ENCODE assay signal across 38 cellular contexts in the genomic region with DNA sequence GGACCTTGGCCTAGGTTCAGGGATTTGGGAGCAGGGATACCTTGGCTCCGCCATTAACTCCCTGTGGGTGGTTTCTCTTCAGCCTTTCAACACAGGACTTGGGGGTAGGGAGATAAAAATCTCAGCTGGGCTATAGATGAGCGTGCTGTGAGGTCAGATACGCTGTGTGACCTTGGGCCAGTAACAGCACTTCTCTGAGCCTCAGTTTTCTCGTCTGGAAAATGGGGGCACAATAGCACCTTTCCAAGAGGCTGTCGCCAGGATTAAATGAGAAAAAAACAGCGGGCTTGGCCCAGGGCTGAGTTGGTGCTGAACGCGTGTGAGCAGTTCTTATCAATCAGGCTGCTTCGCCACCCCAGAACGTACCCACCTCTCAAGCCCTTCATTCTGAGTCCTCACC. TPM values are rescaled to one million over a fixed set of nuclear protein-coding genes. Genes with fewer than 3 reads are reported as not detected.
"Had no signal": no experiment of that assay in that cellular context is flagged by ENCODE, and none has a peak within 500 bp of the region (broad histone marks: within the 10 kb centered on the region; RNA-seq: fewer than 3 reads in every experiment).

No MANE protein-coding gene starts in this region.

- H3K36me3 ChIP-seq: ascending aorta, brain microvascular endothelial cell, breast epithelium had no signal

- ATAC-seq: activated CD8-positive, alpha-beta T cell treated with anti-CD3 and anti-CD28 coated beads for 36 hours; activated naive CD8-positive, alpha-beta T cell treated with anti-CD3 and anti-CD28 coated beads, Interleukin-2, amount 50 U/mL, for 24 hours; activated T-cell treated with anti-CD3 and anti-CD28 coated beads, Interleukin-2, amount 50 U/mL, for 4 hours; activated T-cell treated with anti-CD3 and anti-CD28 coated beads, Interleukin-2, amount 50 U/mL, for 72 hours; activated T-helper 17 cell treated with anti-CD3 and anti-CD28 coated beads, Interleukin-2, amount 50 U/mL, for 72 hours; body of pancreas had no signal

- H3K4me3 Mint-ChIP-seq: activated B cell treated with CpG ODN at 0.5 μM for 24 hours; activated CD4-positive, alpha-beta memory T cell treated with anti-CD3 and anti-CD28 coated beads for 36 hours; activated CD4-positive, alpha-beta T cell treated with anti-CD3 and anti-CD28 coated beads, Interleukin-2, amount 10 ng/mL, durations not matched to agents 24 days and 14 days; activated CD8-positive, alpha-beta T cell treated with anti-CD3 and anti-CD28 coated beads for 36 hours; activated naive CD4-positive, alpha-beta T cell treated with anti-CD3 and anti-CD28 coated beads for 36 hours; activated naive CD4-positive, alpha-beta T cell treated with anti-CD3 and anti-CD28 coated beads, Interleukin-2, amount 50 U/mL, for 24 hours; activated naive CD8-positive, alpha-beta T cell; activated naive CD8-positive, alpha-beta T cell treated with anti-CD3 and anti-CD28 coated beads, Interleukin-2, amount 10 ng/mL, durations not matched to agents 7 days and 5 days; activated naive CD8-positive, alpha-beta T cell treated with anti-CD3 and anti-CD28 coated beads, Interleukin-2, amount 50 U/mL, for 24 hours; activated T-cell treated with anti-CD3 and anti-CD28 coated beads, Interleukin-2, amount 50 U/mL, for 4 hours; activated T-cell treated with anti-CD3 and anti-CD28 coated beads, Interleukin-2, amount 50 U/mL, for 72 hours; activated T-helper 1 cell treated with anti-CD3 and anti-CD28 coated beads, Interleukin-12 subunit alpha, Interleukin-12 subunit beta, Interleukin-2, Interleukin-4 antibody, amounts not matched to agents 30 ng/mL and 10 ng/mL and 1 ng/mL, durations not matched to agents 14 hours and 24 hours and 36 hours; activated T-helper 17 cell treated with anti-CD3 and anti-CD28 coated beads, Interleukin-2, amount 50 U/mL, for 72 hours; T-helper 1 cell treated with Interleukin-12 subunit alpha and Interleukin-12 subunit beta and Interleukin-4 antibody, amounts not matched to agents 30 μg/mL and 1 μg/mL, for 36 hours; T-helper 2 cell treated with Interferon-gamma antibody and Interleukin-4, amounts not matched to agents 5 μg/mL and 100 μg/mL, for 36 hours had no signal

- FAIRE-seq: TTC549 had no signal

- H3K4me3 ChIP-seq: ascending aorta, body of pancreas, breast epithelium had no signal

- H3K27ac Mint-ChIP-seq: activated B cell treated with CpG ODN at 0.5 μM for 24 hours; activated CD4-positive, alpha-beta memory T cell treated with anti-CD3 and anti-CD28 coated beads for 36 hours; activated CD4-positive, alpha-beta T cell treated with anti-CD3 and anti-CD28 coated beads, Interleukin-2, amount 10 ng/mL, durations not matched to agents 24 days and 14 days; activated CD8-positive, alpha-beta T cell treated with anti-CD3 and anti-CD28 coated beads for 36 hours; activated naive CD4-positive, alpha-beta T cell treated with anti-CD3 and anti-CD28 coated beads for 36 hours; activated naive CD4-positive, alpha-beta T cell treated with anti-CD3 and anti-CD28 coated beads, Interleukin-2, amount 50 U/mL, for 24 hours; activated naive CD8-positive, alpha-beta T cell; activated naive CD8-positive, alpha-beta T cell treated with anti-CD3 and anti-CD28 coated beads, Interleukin-2, amount 10 ng/mL, durations not matched to agents 7 days and 5 days; activated naive CD8-positive, alpha-beta T cell treated with anti-CD3 and anti-CD28 coated beads, Interleukin-2, amount 50 U/mL, for 24 hours; activated T-cell treated with anti-CD3 and anti-CD28 coated beads, Interleukin-2, amount 50 U/mL, for 72 hours; activated T-helper 1 cell treated with anti-CD3 and anti-CD28 coated beads, Interleukin-12 subunit alpha, Interleukin-12 subunit beta, Interleukin-2, Interleukin-4 antibody, amounts not matched to agents 30 ng/mL and 10 ng/mL and 1 ng/mL, durations not matched to agents 14 hours and 24 hours and 36 hours; activated T-helper 17 cell treated with anti-CD3 and anti-CD28 coated beads, Interleukin-2, amount 50 U/mL, for 72 hours; T-helper 1 cell treated with Interleukin-12 subunit alpha and Interleukin-12 subunit beta and Interleukin-4 antibody, amounts not matched to agents 30 μg/mL and 1 μg/mL, for 36 hours; T-helper 2 cell treated with Interferon-gamma antibody and Interleukin-4, amounts not matched to agents 5 μg/mL and 100 μg/mL, for 36 hours had no signal

- H3K9me3 Mint-ChIP-seq: activated B cell treated with CpG ODN at 0.5 μM for 24 hours; activated CD4-positive, alpha-beta memory T cell treated with anti-CD3 and anti-CD28 coated beads for 36 hours; activated CD4-positive, alpha-beta T cell treated with anti-CD3 and anti-CD28 coated beads, Interleukin-2, amount 10 ng/mL, durations not matched to agents 24 days and 14 days; activated CD8-positive, alpha-beta T cell treated with anti-CD3 and anti-CD28 coated beads for 36 hours; activated naive CD4-positive, alpha-beta T cell treated with anti-CD3 and anti-CD28 coated beads for 36 hours; activated naive CD4-positive, alpha-beta T cell treated with anti-CD3 and anti-CD28 coated beads, Interleukin-2, amount 50 U/mL, for 24 hours; activated naive CD8-positive, alpha-beta T cell treated with anti-CD3 and anti-CD28 coated beads, Interleukin-2, amount 10 ng/mL, durations not matched to agents 7 days and 5 days; activated naive CD8-positive, alpha-beta T cell treated with anti-CD3 and anti-CD28 coated beads, Interleukin-2, amount 50 U/mL, for 24 hours; activated T-cell treated with anti-CD3 and anti-CD28 coated beads, Interleukin-2, amount 50 U/mL, for 4 hours; activated T-cell treated with anti-CD3 and anti-CD28 coated beads, Interleukin-2, amount 50 U/mL, for 72 hours; activated T-helper 1 cell treated with anti-CD3 and anti-CD28 coated beads, Interleukin-12 subunit alpha, Interleukin-12 subunit beta, Interleukin-2, Interleukin-4 antibody, amounts not matched to agents 30 ng/mL and 10 ng/mL and 1 ng/mL, durations not matched to agents 14 hours and 24 hours and 36 hours; activated T-helper 17 cell treated with anti-CD3 and anti-CD28 coated beads, Interleukin-2, amount 50 U/mL, for 72 hours; T-helper 1 cell treated with Interleukin-12 subunit alpha and Interleukin-12 subunit beta and Interleukin-4 antibody, amounts not matched to agents 30 μg/mL and 1 μg/mL, for 36 hours; T-helper 2 cell treated with Interferon-gamma antibody and Interleukin-4, amounts not matched to agents 5 μg/mL and 100 μg/mL, for 36 hours had no signal

- H3K36me3 Mint-ChIP-seq: activated CD4-positive, alpha-beta memory T cell treated with anti-CD3 and anti-CD28 coated beads for 36 hours; activated naive CD4-positive, alpha-beta T cell treated with anti-CD3 and anti-CD28 coated beads, Interleukin-2, amount 50 U/mL, for 24 hours; activated naive CD8-positive, alpha-beta T cell; activated naive CD8-positive, alpha-beta T cell treated with anti-CD3 and anti-CD28 coated beads, Interleukin-2, amount 10 ng/mL, durations not matched to agents 7 days and 5 days had no signal

- H3K27me3 ChIP-seq: ascending aorta had no signal

- H3K9me3 ChIP-seq: ascending aorta, body of pancreas, breast epithelium had no signal

- H3K4me1 ChIP-seq: ascending aorta, body of pancreas, breast epithelium had no signal

- DNase-seq: activated B cell treated with CpG ODN at 0.5 μM for 24 hours; activated CD4-positive, alpha-beta memory T cell treated with anti-CD3 and anti-CD28 coated beads for 36 hours; activated CD4-positive, alpha-beta T cell treated with anti-CD3 and anti-CD28 coated beads for 4 hours; activated CD4-positive, alpha-beta T cell treated with anti-CD3 and anti-CD28 coated beads, Interleukin-2, amount 10 ng/mL, durations not matched to agents 24 days and 14 days; activated CD4-positive, alpha-beta T cell treated with anti-CD3 and anti-CD28 coated beads, Interleukin-2, amount 50 U/mL, for 1 hour; activated CD4-positive, alpha-beta T cell treated with anti-CD3 and anti-CD28 coated beads, Interleukin-2, amount 50 U/mL, for 4 hours; activated CD4-positive, CD25-positive, alpha-beta regulatory T cell treated with anti-CD3 and anti-CD28 coated beads, Interleukin-2, amount 50 U/mL, for 72 hours; activated CD8-positive, alpha-beta memory T cell treated with anti-CD3 and anti-CD28 coated beads, Interleukin-2, amount 50 U/mL, for 4 hours; activated CD8-positive, alpha-beta T cell treated with anti-CD3 and anti-CD28 coated beads for 36 hours; activated effector memory CD4-positive, alpha-beta T cell treated with anti-CD3 and anti-CD28 coated beads, Interleukin-2, amount 50 U/mL, for 16 hours; activated gamma-delta T cell treated with Interleukin-2 at 50 U/mL for 16 hours; activated naive CD4-positive, alpha-beta T cell; activated naive CD4-positive, alpha-beta T cell treated with anti-CD3 and anti-CD28 coated beads for 36 hours; activated naive CD8-positive, alpha-beta T cell treated with anti-CD3 and anti-CD28 coated beads, Interleukin-2, amount 10 ng/mL, durations not matched to agents 7 days and 5 days; activated naive CD8-positive, alpha-beta T cell treated with anti-CD3 and anti-CD28 coated beads, Interleukin-2, amount 50 U/mL, for 24 hours; activated T-cell treated with anti-CD3 and anti-CD28 coated beads for 4 hours; activated T-cell treated with anti-CD3 and anti-CD28 coated beads, Interleukin-2, amount 50 U/mL, for 1 hour; activated T-cell treated with anti-CD3 and anti-CD28 coated beads, Interleukin-2, amount 50 U/mL, for 4 hours; activated T-cell treated with anti-CD3 and anti-CD28 coated beads, Interleukin-2, amount 50 U/mL, for 72 hours; amygdala; anterior cingulate cortex; body of pancreas; brain microvascular endothelial cell; central memory CD4-positive, alpha-beta T cell; T-helper 1 cell; T-helper 2 cell; T-helper 9 cell had no signal

- H3K27ac ChIP-seq: ascending aorta, body of pancreas, brain microvascular endothelial cell, breast epithelium, VCaP had no signal

- H3K4me1 Mint-ChIP-seq: activated B cell treated with CpG ODN at 0.5 μM for 24 hours; activated CD4-positive, alpha-beta T cell treated with anti-CD3 and anti-CD28 coated beads, Interleukin-2, amount 10 ng/mL, durations not matched to agents 24 days and 14 days; activated naive CD4-positive, alpha-beta T cell treated with anti-CD3 and anti-CD28 coated beads, Interleukin-2, amount 50 U/mL, for 24 hours; activated naive CD8-positive, alpha-beta T cell treated with anti-CD3 and anti-CD28 coated beads, Interleukin-2, amount 50 U/mL, for 24 hours; activated T-helper 17 cell treated with anti-CD3 and anti-CD28 coated beads, Interleukin-2, amount 50 U/mL, for 72 hours had no signal

RNA-seq across cellular contexts. Expression of a gene that starts 17.6 kb away (rescaled TPM):
- total RNA-seq: activated B cell treated with CpG ODN at 0.5 μM for 24 hours; activated CD8-positive, alpha-beta memory T cell treated with anti-CD3 and anti-CD28 coated beads for 36 hours; ascending aorta had no signal
